23 cellular contexts compared by ENCODE assay signal in genomic region chr11:10023202-10023601, GRCh38.
"Had no signal": no experiment of that assay in that cellular context is flagged by ENCODE, and none has a peak within 500 bp of the region (broad histone marks: within the 10 kb centered on the region; RNA-seq: fewer than 3 reads in every experiment).

No MANE protein-coding gene starts in this region.

- H3K9me3 ChIP-seq: adrenal gland, breast epithelium, pancreas, psoas muscle, testis, transverse colon had no signal

- H3K4me3 Mint-ChIP-seq: activated CD4-positive, alpha-beta T cell treated with anti-CD3 and anti-CD28 coated beads for 36 hours; activated naive CD8-positive, alpha-beta T cell; mesothelial cell of epicardium; naive thymus-derived CD4-positive, alpha-beta T cell; T-helper 2 cell treated with Interferon-gamma antibody and Interleukin-4, amounts not matched to agents 5 μg/mL and 100 μg/mL, for 36 hours had no signal

- H3K9me3 Mint-ChIP-seq: mesothelial cell of epicardium; naive thymus-derived CD4-positive, alpha-beta T cell; T-helper 2 cell treated with Interferon-gamma antibody and Interleukin-4, amounts not matched to agents 5 μg/mL and 100 μg/mL, for 36 hours had no signal

- H3K4me3 ChIP-seq: adrenal gland, breast epithelium, pancreas, psoas muscle, testis, transverse colon had no signal

- H3K27me3 Mint-ChIP-seq: activated CD4-positive, alpha-beta T cell treated with anti-CD3 and anti-CD28 coated beads for 36 hours; activated naive CD8-positive, alpha-beta T cell; naive thymus-derived CD4-positive, alpha-beta T cell had no signal

- H3K27ac Mint-ChIP-seq: activated CD4-positive, alpha-beta T cell treated with anti-CD3 and anti-CD28 coated beads for 36 hours; activated naive CD8-positive, alpha-beta T cell; mesothelial cell of epicardium; T-helper 2 cell treated with Interferon-gamma antibody and Interleukin-4, amounts not matched to agents 5 μg/mL and 100 μg/mL, for 36 hours had no signal

- DNase-seq: activated CD4-positive, alpha-beta T cell treated with anti-CD3 and anti-CD28 coated beads for 36 hours; activated CD4-positive, CD25-positive, alpha-beta regulatory T cell; activated effector memory CD4-positive, alpha-beta T cell treated with Interleukin-2 at 50 U/mL for 16 hours; activated naive CD4-positive, alpha-beta T cell treated with Interleukin-2 at 50 U/mL for 16 hours; adrenal gland; aorta; central memory CD4-positive, alpha-beta T cell; effector memory CD4-positive, alpha-beta T cell; head of caudate nucleus; hippocampal formation; naive thymus-derived CD4-positive, alpha-beta T cell; pancreas; psoas muscle; stimulated activated CD4-positive, alpha-beta T cell treated with anti-CD3 and anti-CD28 coated beads, Interleukin-15, amount 100 ng/mL, for 24 hours; stimulated activated naive CD4-positive, alpha-beta T cell treated with Interleukin-2 at 50 U/mL for 16 hours; T-helper 1 cell; testis; transverse colon had no signal

- FAIRE-seq: colon, pancreas had no signal

- H3K4me1 ChIP-seq: breast epithelium, pancreas, psoas muscle had no signal

- H3K36me3 ChIP-seq: adrenal gland, breast epithelium, pancreas, transverse colon had no signal

- H3K27ac ChIP-seq: adrenal gland, breast epithelium, pancreas, psoas muscle, testis, transverse colon had no signal

- H3K27me3 ChIP-seq: adrenal gland, breast epithelium, pancreas, testis, transverse colon had no signal
